13 cellular contexts compared by ENCODE assay signal in the genomic region with DNA sequence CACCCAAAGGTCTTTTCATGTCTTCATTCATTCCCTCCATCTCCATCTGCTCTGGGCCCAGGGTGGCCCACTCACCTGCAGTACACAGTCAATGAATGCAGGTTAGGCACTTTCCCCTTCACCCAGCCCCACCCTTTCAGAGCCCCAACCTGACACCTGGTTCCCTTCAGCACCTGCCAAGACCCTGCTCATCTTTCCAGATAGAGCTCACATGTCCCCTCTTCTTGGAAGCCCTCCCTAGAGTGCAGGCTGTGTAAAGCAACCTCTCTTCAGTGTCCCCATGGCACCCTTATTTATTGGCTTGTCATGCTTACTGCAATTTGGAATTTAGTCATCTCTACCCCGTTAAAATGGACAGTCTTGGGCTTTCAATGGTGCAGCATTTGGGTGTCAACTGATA. TPM values are rescaled to one million over a fixed set of nuclear protein-coding genes. Genes with fewer than 3 reads are reported as not detected.
DNase-seq lines count a peak whose midpoint lies in the region; ATAC-seq and TF ChIP-seq lines count a peak whose summit lies in the region.
"Had no signal": no experiment of that assay in that cellular context is flagged by ENCODE, and none has a peak within 500 bp of the region (broad histone marks: within the 10 kb centered on the region; RNA-seq: fewer than 3 reads in every experiment).

No MANE protein-coding gene starts in this region.

- H3K4me1 ChIP-seq in right atrium auricular region (peaks cover 0 to 26% of the 10 kb centered on the region in 2 donors), heart right ventricle (peaks cover 0 to 36% (median 21%) of the 10 kb centered on the region in 9 donors), trophoblast cell (ENCODE audit: control insufficient read depth in 1 of 2, insufficient read depth in 2 of 2, low read length in 2 of 2) (peaks cover 0 to 12% of the 10 kb centered on the region in 2 experiments), HAP-1 (no peaks in the 10 kb centered on the region)

- ATAC-seq in heart right ventricle (no peak), esophagus mucosa (peak; percentile 26)
- ATAC-seq: HCT116 had no signal

- no peak overlapping the region for H4K91ac ChIP-seq in trophoblast cell (ENCODE audit: low read depth, low read length)

- no peak overlapping the region for H2BK12ac ChIP-seq in trophoblast cell (ENCODE audit: low read length)

- intact Hi-C loops in heart right ventricle (cut with DNase I), result loop anchor here in 3 of 10 donors (2.0 to 10.0 kb wide), 3 partner anchors 42 to 103 kb away; no protein-coding TSS in a partner anchor

- H3K36me3 ChIP-seq in right atrium auricular region, result no peaks in the 10 kb centered on the region
- no peaks in the 10 kb centered on the region for H3K36me3 ChIP-seq in heart right ventricle
- no peaks in the 10 kb centered on the region for H3K36me3 ChIP-seq in trophoblast cell (ENCODE audit: control insufficient read depth in 1 of 2, insufficient read depth in 2 of 2, low read length in 2 of 2)
- no peaks in the 10 kb centered on the region for H3K36me3 ChIP-seq in HAP-1 (replicated peaks)

- no peak overlapping the region for H3K18ac ChIP-seq in trophoblast cell (ENCODE audit: low read length)

- H4K8ac ChIP-seq in trophoblast cell (ENCODE audit: low read depth, low read length), result no peak overlapping the region

- no peaks in the 10 kb centered on the region for H3K9me3 ChIP-seq in right atrium auricular region
- H3K9me3 ChIP-seq in heart right ventricle, result no peaks in the 10 kb centered on the region
- no peaks in the 10 kb centered on the region for H3K9me3 ChIP-seq in trophoblast cell (ENCODE audit: insufficient read depth, low read depth, low read length)
- no peaks in the 10 kb centered on the region for H3K9me3 ChIP-seq in HAP-1
- H3K9me3 ChIP-seq: Caco-2 had no signal

- no peak overlapping the region for H3K23ac ChIP-seq in trophoblast cell (ENCODE audit: low read length)

- H4K12ac ChIP-seq in trophoblast cell (ENCODE audit: low read depth, low read length), result no peak overlapping the region

- H3K4me3 ChIP-seq in right atrium auricular region, result no peak overlapping the region
- no peak overlapping the region for H3K4me3 ChIP-seq in heart right ventricle
- no peak overlapping the region for H3K4me3 ChIP-seq in trophoblast cell (ENCODE audit: low read depth, low read length)
- no peak overlapping the region for H3K4me3 ChIP-seq in HAP-1

- no peak overlapping the region for H3K4ac ChIP-seq in trophoblast cell (ENCODE audit: low read depth, low read length)

- H3K4me2 ChIP-seq in trophoblast cell (ENCODE audit: low read length), result no peak overlapping the region

- H3K27ac ChIP-seq in right atrium auricular region (no peak overlapping the region), heart right ventricle (no peak overlapping the region), trophoblast cell (ENCODE audit: low read depth, low read length) (no peak overlapping the region)

- no peak overlapping the region for H2BK5ac ChIP-seq in trophoblast cell (ENCODE audit: low read depth, low read length, poor library complexity)

- TF ChIP-seq CTCF in right atrium auricular region (IDR thresholded peaks at IDR 0.05) (no peak), heart right ventricle (IDR thresholded peaks at IDR 0.05) (no peak)

- WGBS in heart right ventricle, 2 donors, result 84 to 85% methylated on average over 1 of the region's 1 CpG
- no CpG with 5 or more reads among the region's 1 CpG for WGBS in trophoblast cell (ENCODE audit: extremely low coverage, insufficient coverage, insufficient read length)

- DNase-seq in right atrium auricular region (ENCODE audit: low spot score) (peak; percentile 13), heart right ventricle (no peak), trophoblast cell (no peak), HAP-1 (ENCODE audit: low spot score in 2 of 2) (no peak), NCI-H82 (lab: John Stamatoyannopoulos, UW) (no peak)
- DNase-seq: C1 segment of cervical spinal cord; Caco-2; CD4-positive, alpha-beta memory T cell; DMS153; DND-41; H7 had no signal

- H3K79me2 ChIP-seq in trophoblast cell (ENCODE audit: control insufficient read depth, insufficient read depth, low read length, poor library complexity), result peaks cover 4% of the 10 kb centered on the region

- no peak overlapping the region for H2AK5ac ChIP-seq in trophoblast cell (ENCODE audit: low read length)

- H3K14ac ChIP-seq in trophoblast cell (ENCODE audit: low read length), result no peak overlapping the region

- no peak overlapping the region for H2BK120ac ChIP-seq in trophoblast cell (ENCODE audit: insufficient read depth, low read length, poor library complexity)

- H2AFZ ChIP-seq in trophoblast cell (ENCODE audit: insufficient read depth, low read length, poor library complexity), result no peak overlapping the region

- H3K27me3 ChIP-seq in right atrium auricular region (no peaks in the 10 kb centered on the region), heart right ventricle (no peaks in the 10 kb centered on the region), trophoblast cell (ENCODE audit: insufficient read depth, low read length) (no peaks in the 10 kb centered on the region), HAP-1 (ENCODE audit: low read depth) (no peaks in the 10 kb centered on the region)

- H3K9ac ChIP-seq in trophoblast cell (ENCODE audit: low read length), result peak overlapping the region; percentile 11

- in situ Hi-C loops in HAP-1 (cut with MboI; ENCODE audit: low sequenced_read_pairs), result no loop called here

- H3K79me1 ChIP-seq in trophoblast cell (ENCODE audit: low read length), result peaks cover 7% of the 10 kb centered on the region

RNA-seq across cellular contexts. Expression of a gene that starts 13.0 kb away (rescaled TPM):
- 100 to 1,000 TPM in 1 of 2 donors, 10 to 100 TPM in 1; 79.5 to 127 TPM for total RNA-seq in right atrium auricular region
- total RNA-seq in heart right ventricle, result 100 to 1,000 TPM; 116 to 279 (median 187) TPM
- 10 to 100 TPM; 29.4 to 35.4 TPM for polyA plus RNA-seq in heart right ventricle
- total RNA-seq in esophagus mucosa, result 38.5 TPM
- polyA plus RNA-seq in trophoblast cell (2013), result 50.4 and 53.4 TPM in 2 replicates
